ENCODE assay signal across 9 cellular contexts in genomic region chr19:23071087-23071511, GRCh38. TPM values are rescaled to one million over a fixed set of nuclear protein-coding genes. Genes with fewer than 3 reads are reported as not detected.
DNase-seq lines count a peak whose midpoint lies in the region; ATAC-seq and TF ChIP-seq lines count a peak whose summit lies in the region.
"Had no signal": no experiment of that assay in that cellular context is flagged by ENCODE, and none has a peak within 500 bp of the region (broad histone marks: within the 10 kb centered on the region; RNA-seq: fewer than 3 reads in every experiment).

No MANE protein-coding gene starts in this region.

- 0% methylated on average over 13 of the region's 34 CpGs for WGBS in suprapubic skin

- no peak overlapping the region for H3K27ac ChIP-seq in suprapubic skin

- ATAC-seq in GM19035 (IDR thresholded peaks at IDR 0.05; ENCODE audit: unreplicated experiment), result no peak
- ATAC-seq: HCT116 had no signal

- H3K9me3 ChIP-seq in suprapubic skin, result no peaks in the 10 kb centered on the region

- TF ChIP-seq EP300 in suprapubic skin (IDR thresholded peaks at IDR 0.05), result no peak

- H3K4me3 ChIP-seq in WI38 (ENCODE audit: low read depth, low read length) (peak overlapping the region; percentile 51), suprapubic skin (peak overlapping the region; percentile 44)

- H3K27me3 ChIP-seq in suprapubic skin, result peaks cover 14% of the 10 kb centered on the region

- TF ChIP-seq CTCF in WI38 (IDR thresholded peaks at IDR 0.05; ENCODE audit: low read depth, low read length) (no peak), suprapubic skin (IDR thresholded peaks at IDR 0.05) (no peak)

- H3K4me1 ChIP-seq in suprapubic skin, result peaks cover 5% of the 10 kb centered on the region

- no peaks in the 10 kb centered on the region for H3K36me3 ChIP-seq in suprapubic skin

- TF ChIP-seq POLR2A in suprapubic skin (IDR thresholded peaks at IDR 0.05), result no peak

- peak; percentile 5 for DNase-seq in NCI-H345 (lab: John Stamatoyannopoulos, UW)
- no peak for DNase-seq in NCI-H345 treated with DMSO at 0.1 percent for 48 hours (lab: John Stamatoyannopoulos, UW; ENCODE audit: unreplicated experiment)
- DNase-seq in iPS-NIHi11 (ENCODE audit: low spot score), result peak; percentile 55
- no peak for DNase-seq in suprapubic skin (ENCODE audit: low spot score in 2 of 2)
- no peak for DNase-seq in ureter (ENCODE audit: low spot score)
- no peak for DNase-seq in stimulated activated CD4-positive, alpha-beta T cell treated with anti-CD3 and anti-CD28 coated beads, Interleukin-4, amount 100 ng/mL, for 4 hours

RNA-seq across cellular contexts. Expression of gene ZNF730, which starts 45.7 kb away (rescaled TPM):
- total RNA-seq in suprapubic skin, result not detected
- 3.3 TPM for total RNA-seq in ureter

Comparison
In these comparisons a context has a peak if more than half of its experiments do, and no peak if none do; other contexts are left out.
1. DNase-seq: peak in NCI-H345 (single experiment) and iPS-NIHi11 (single experiment); none in NCI-H345 treated with DMSO at 0.1 percent for 48 hours (single experiment), suprapubic skin (0 of 2), ureter (single experiment) and stimulated activated CD4-positive, alpha-beta T cell treated with anti-CD3 and anti-CD28 coated beads, Interleukin-4, amount 100 ng/mL, for 4 hours (0 of 2).